ENCODE assay signal across 10 cellular contexts in genomic region chr12:203462-204260, GRCh38. TPM values are rescaled to one million over a fixed set of nuclear protein-coding genes. Genes with fewer than 3 reads are reported as not detected.
A peak's percentile ranks its signal among the peaks of the same experiment; 100 is the strongest.
DNase-seq lines count a peak whose midpoint lies in the region; ATAC-seq and TF ChIP-seq lines count a peak whose summit lies in the region.
"Had no signal": no experiment of that assay in that cellular context is flagged by ENCODE, and none has a peak within 500 bp of the region (broad histone marks: within the 10 kb centered on the region; RNA-seq: fewer than 3 reads in every experiment).

No MANE protein-coding gene starts in this region.

- DNase-seq in NCI-H1105 treated with DMSO at 0.1 percent for 48 hours (lab: John Stamatoyannopoulos, UW): peak; percentile 40
- DNase-seq in NCI-H1105 (lab: John Stamatoyannopoulos, UW): no peak
- no peak for DNase-seq in mesendoderm
- no peak for DNase-seq in transverse colon
- no peak for DNase-seq in T1000 (lab: John Stamatoyannopoulos, UW)
- DNase-seq: HFFc6 had no signal

- H3K4me1 ChIP-seq in duodenal mucosa (ENCODE audit: control insufficient read depth in 1 of 2, insufficient read depth in 2 of 2, low read length in 2 of 2): peaks cover 0 to 5% of the 10 kb centered on the region in 2 donors
- peaks cover 2% of the 10 kb centered on the region for H3K4me1 ChIP-seq in mesendoderm (ENCODE audit: control insufficient read depth, low read depth, low read length)
- H3K4me1 ChIP-seq in transverse colon: peaks cover 0 to 10% (median 3%) of the 10 kb centered on the region in 4 donors
- H3K4me1 ChIP-seq: BLaER1 had no signal

- H3K36me3 ChIP-seq in duodenal mucosa (ENCODE audit: control insufficient read depth in 1 of 2, insufficient read depth in 2 of 2, low read length in 2 of 2) (no peaks in the 10 kb centered on the region), mesendoderm (ENCODE audit: control insufficient read depth, insufficient read depth, low read length) (no peaks in the 10 kb centered on the region), transverse colon (no peaks in the 10 kb centered on the region)
- H3K36me3 ChIP-seq: BLaER1 had no signal

- H3K23ac ChIP-seq in mesendoderm (ENCODE audit: low read length): no peak overlapping the region

- H3K79me1 ChIP-seq in mesendoderm (ENCODE audit: low read length): no peaks in the 10 kb centered on the region

- TF ChIP-seq EP300 in transverse colon (IDR thresholded peaks at IDR 0.05; ENCODE audit: low read depth): no peak

- H4K8ac ChIP-seq in mesendoderm (ENCODE audit: low read depth, low read length): no peak overlapping the region

- peak in 1 of 5 experiments; percentile 5 for TF ChIP-seq CTCF in transverse colon (IDR thresholded peaks at IDR 0.05)

- WGBS in mesendoderm (ENCODE audit: extremely low coverage, insufficient coverage, low lambda C conversion rate): no CpG with 5 or more reads among the region's 84 CpGs
- WGBS in transverse colon (ENCODE audit: low coverage in 1 of 2), 2 donors: 47% methylated on average over 46 of the region's 84 CpGs; no CpG with 5 or more reads in 1 of the 2 donors

- no peak overlapping the region for H4K5ac ChIP-seq in mesendoderm (ENCODE audit: low read length)

- TF ChIP-seq POLR2A in transverse colon (IDR thresholded peaks at IDR 0.05): no peak

- no peak overlapping the region for H2BK5ac ChIP-seq in mesendoderm (ENCODE audit: low read length)

- intact Hi-C loops in transverse colon (cut with DNase I; ENCODE audit: low total_unique reads): no loop called here

- no peak overlapping the region for H2AK5ac ChIP-seq in mesendoderm (ENCODE audit: low read length)

- H3K4me3 ChIP-seq in duodenal mucosa (ENCODE audit: low read depth in 1 of 2, low read length in 2 of 2) (peak overlapping the region; percentile 29 to 53), mesendoderm (ENCODE audit: low read length) (peak overlapping the region; percentile 12), transverse colon (peak overlapping the region in 3 of 4 donors; percentile 24 to 50 (median 43))
- H3K4me3 ChIP-seq: BLaER1 had no signal

- H3K79me2 ChIP-seq in mesendoderm (ENCODE audit: control insufficient read depth, insufficient read depth, low read length): no peaks in the 10 kb centered on the region

- H3K9me3 ChIP-seq in duodenal mucosa (ENCODE audit: control insufficient read depth in 1 of 2, low read length in 2 of 2) (no peaks in the 10 kb centered on the region), transverse colon (no peaks in the 10 kb centered on the region)
- H3K9me3 ChIP-seq: BLaER1 had no signal

- H3K18ac ChIP-seq in mesendoderm (ENCODE audit: low read length): no peak overlapping the region

- no peak overlapping the region for H3K27ac ChIP-seq in duodenal mucosa (ENCODE audit: low read depth, low read length)
- no peak overlapping the region for H3K27ac ChIP-seq in mesendoderm (ENCODE audit: low read depth, low read length)
- no peak overlapping the region for H3K27ac ChIP-seq in transverse colon
- H3K27ac ChIP-seq: BLaER1 had no signal

- peaks cover 20 to 26% of the 10 kb centered on the region in 2 donors for H3K27me3 ChIP-seq in duodenal mucosa (ENCODE audit: control insufficient read depth in 1 of 2, insufficient read depth in 2 of 2, low read length in 2 of 2)
- peaks cover 12% of the 10 kb centered on the region for H3K27me3 ChIP-seq in mesendoderm (ENCODE audit: insufficient read depth, low read length, poor library complexity)
- H3K27me3 ChIP-seq in transverse colon: peaks cover 49% of the 10 kb centered on the region
- H3K27me3 ChIP-seq: BLaER1 had no signal

- H3K4me2 ChIP-seq in mesendoderm (ENCODE audit: low read length): peak overlapping the region; percentile 69
- H3K4me2 ChIP-seq: BLaER1 had no signal

- ATAC-seq in HG02571 (IDR thresholded peaks at IDR 0.05; ENCODE audit: unreplicated experiment): no peak
- no peak for ATAC-seq in GM21360 (IDR thresholded peaks at IDR 0.05; ENCODE audit: unreplicated experiment)

- peak overlapping the region; percentile 57 for H3K56ac ChIP-seq in mesendoderm (ENCODE audit: low read length)

- no peak overlapping the region for H2BK120ac ChIP-seq in mesendoderm (ENCODE audit: low read depth, low read length)

- H3K9ac ChIP-seq in duodenal mucosa (ENCODE audit: low read depth in 1 of 2, low read length in 2 of 2) (no peak overlapping the region), mesendoderm (ENCODE audit: low read length) (peak overlapping the region; percentile 44)
- H3K9ac ChIP-seq: BLaER1 had no signal

- no peak overlapping the region for H2BK15ac ChIP-seq in mesendoderm (replicated peaks; ENCODE audit: low read depth)

- H3K4ac ChIP-seq in mesendoderm (ENCODE audit: low read depth, low read length): no peak overlapping the region

- in situ Hi-C loops in transverse colon (cut with MboI; ENCODE audit: low pct_ligation_motif_present in 1 of 4, low pct_unique_long_range_greater_than_20kb in 1 of 4, low sequenced_read_pairs in 3 of 4): no loop called here

RNA-seq across cellular contexts. Expression of gene SLC6A12, which starts 10.3 kb away (rescaled TPM):
- polyA plus RNA-seq in mesendoderm (2013, experiment 1 of 2): 0.15 TPM
- polyA plus RNA-seq in mesendoderm (2013, experiment 2 of 2): 0.15 TPM
- total RNA-seq in transverse colon: 10 to 100 TPM in 1 of 4 donors, 1 to 10 TPM in 3; 1.2 to 13.5 (median 3.0) TPM
- total RNA-seq: HFFc6 had no signal

RNA-seq across cellular contexts. Expression of gene SLC6A13, which starts 59.0 kb away (rescaled TPM):
- 0.06 TPM for polyA plus RNA-seq in mesendoderm (2013, experiment 1 of 2)
- polyA plus RNA-seq in mesendoderm (2013, experiment 2 of 2): 0.10 TPM
- total RNA-seq in transverse colon: not detected
- total RNA-seq: HFFc6 had no signal
